9 cellular contexts compared by ENCODE assay signal in the genomic region with DNA sequence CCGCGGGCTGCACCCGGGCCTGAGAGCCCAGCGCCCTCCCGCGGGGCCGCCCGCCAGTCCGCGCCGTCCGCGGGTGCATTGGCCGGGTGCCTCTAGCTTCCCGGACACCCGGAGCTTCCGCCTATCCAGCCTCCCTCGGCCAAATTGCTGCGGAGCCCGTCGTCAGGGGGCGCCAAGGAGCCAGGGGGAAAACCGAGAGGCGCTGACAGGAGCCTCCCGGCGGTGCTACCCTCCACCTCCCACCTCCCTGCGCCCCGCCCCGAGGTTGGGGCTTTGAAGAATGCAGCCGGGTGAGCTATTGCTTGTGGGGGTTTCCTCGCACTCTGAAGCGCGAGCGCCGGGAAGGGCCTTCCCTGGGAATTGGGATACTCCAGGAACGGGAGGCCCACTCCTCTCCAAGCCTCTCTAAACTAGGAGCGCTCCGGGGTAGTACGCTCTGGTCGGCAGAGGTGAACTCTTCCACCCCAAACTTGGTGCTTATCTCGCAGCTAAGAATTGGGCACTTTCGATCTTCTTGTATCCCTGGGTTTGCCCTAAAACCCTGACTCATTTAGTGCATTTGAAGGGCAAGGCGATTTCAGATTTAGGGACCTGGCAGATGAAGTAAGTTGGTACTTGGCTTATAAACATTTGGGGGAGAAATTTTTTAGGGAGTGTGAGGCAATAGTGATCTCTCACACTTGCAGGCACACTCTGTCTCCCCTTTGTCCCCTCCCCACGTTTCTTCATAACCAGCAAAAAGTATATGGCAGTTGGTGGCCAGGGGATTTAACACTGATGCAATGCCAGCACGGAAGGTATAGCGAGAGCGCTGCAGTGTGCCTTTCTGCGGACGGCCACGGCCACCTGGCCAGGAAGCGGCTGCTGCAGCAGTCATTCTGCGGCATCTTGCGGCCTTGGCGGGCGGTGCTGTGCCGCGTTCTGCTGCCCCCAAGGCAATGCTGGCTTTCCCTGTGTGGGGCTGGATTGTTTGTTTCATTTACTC. TPM values are rescaled to one million over a fixed set of nuclear protein-coding genes. Genes with fewer than 3 reads are reported as not detected.
DNase-seq lines count a peak whose midpoint lies in the region; ATAC-seq and TF ChIP-seq lines count a peak whose summit lies in the region.
"Had no signal": no experiment of that assay in that cellular context is flagged by ENCODE, and none has a peak within 500 bp of the region (broad histone marks: within the 10 kb centered on the region; RNA-seq: fewer than 3 reads in every experiment).

No MANE protein-coding gene starts in this region.

- H3K4me3 Mint-ChIP-seq in activated B cell treated with CpG ODN at 0.5 μM for 24 hours: peak overlapping the region; percentile 71

- H3K36me3 Mint-ChIP-seq in activated B cell treated with CpG ODN at 0.5 μM for 24 hours (ENCODE audit: low read depth): peaks cover 2% of the 10 kb centered on the region

- TF ChIP-seq CTCF in AG10803 (conservative IDR thresholded peaks at IDR 0.05; ENCODE audit: low read length): peak; percentile 70
- TF ChIP-seq CTCF in activated B cell treated with CpG ODN at 0.5 μM for 24 hours (IDR thresholded peaks at IDR 0.05): no peak

- H3K27me3 Mint-ChIP-seq in activated B cell treated with CpG ODN at 0.5 μM for 24 hours: peaks cover 59% of the 10 kb centered on the region

- peaks cover 25% of the 10 kb centered on the region for H3K4me1 Mint-ChIP-seq in activated B cell treated with CpG ODN at 0.5 μM for 24 hours

- peak; percentile 52 for ATAC-seq in GM18858 (IDR thresholded peaks at IDR 0.05; ENCODE audit: unreplicated experiment)
- peak; percentile 65 for ATAC-seq in HG03064 (IDR thresholded peaks at IDR 0.05; ENCODE audit: low read depth, unreplicated experiment)
- ATAC-seq in activated B cell treated with CpG ODN at 0.5 μM for 24 hours (ENCODE audit: low read depth): peak; percentile 47
- ATAC-seq in left lobe of liver: peak; percentile 94

- POLR2A ChIA-PET in activated B cell treated with CpG ODN at 0.5 μM for 24 hours (lab: Charles Lee): no interaction called here

- CTCF ChIA-PET in activated B cell treated with CpG ODN at 0.5 μM for 24 hours (lab: Charles Lee): no interaction called here

- H3K9me3 Mint-ChIP-seq in activated B cell treated with CpG ODN at 0.5 μM for 24 hours: no peaks in the 10 kb centered on the region

- intact Hi-C loops in activated B cell treated with CpG ODN at 0.5 μM for 24 hours (cut with micrococcal nuclease): loop anchor here (2.0 kb wide), 2 partner anchors 51 to 361 kb away; a partner anchor contains a TSS

- peak overlapping the region; percentile 92 for H3K4me3 ChIP-seq in AG10803 (ENCODE audit: low read length)

- no peak overlapping the region for H3K27ac Mint-ChIP-seq in activated B cell treated with CpG ODN at 0.5 μM for 24 hours

- DNase-seq in AG10803 (ENCODE audit: low read depth) (peak; percentile 91), NCI-H2171 (lab: John Stamatoyannopoulos, UW) (peak; percentile 87), activated B cell treated with CpG ODN at 0.5 μM for 24 hours (peak; percentile 30), dedifferentiated amniotic fluid mesenchymal stem cell (ENCODE audit: extremely low spot score) (peak; percentile 93), left lobe of liver (ENCODE audit: low spot score) (peak; percentile 63)
- DNase-seq in stimulated activated CD4-positive, alpha-beta T cell treated with anti-CD3 and anti-CD28 coated beads, Interleukin-2, amount 100 ng/mL, for 48 hours: peak; percentile 62

RNA-seq across cellular contexts. Expression of a gene that starts 0.6 kb away (rescaled TPM):
- not detected in 2 replicates for total RNA-seq in activated B cell treated with CpG ODN at 0.5 μM for 24 hours
- total RNA-seq in left lobe of liver: not detected
- total RNA-seq: activated CD8-positive, alpha-beta memory T cell treated with anti-CD3 and anti-CD28 coated beads for 36 hours had no signal

Comparison
In these comparisons a context has a peak if more than half of its experiments do, and no peak if none do; other contexts are left out.
1. Peak in every context shown above with its lines: DNase-seq, ATAC-seq and H3K4me3 ChIP-seq.
2. DNase-seq: peak in every context shown above with its lines; median percentile 93 in dedifferentiated amniotic fluid mesenchymal stem cell; 91 in AG10803; 87 in NCI-H2171; 63 in left lobe of liver; 62 in stimulated activated CD4-positive, alpha-beta T cell treated with anti-CD3 and anti-CD28 coated beads, Interleukin-2, amount 100 ng/mL, for 48 hours; 30 in activated B cell treated with CpG ODN at 0.5 μM for 24 hours.